Comparison of ENCODE assay signal across 12 cellular contexts in genomic region chr2:200380139-200380561, GRCh38.
DNase-seq lines count a peak whose midpoint lies in the region; ATAC-seq and TF ChIP-seq lines count a peak whose summit lies in the region.
"Had no signal": no experiment of that assay in that cellular context is flagged by ENCODE, and none has a peak within 500 bp of the region (broad histone marks: within the 10 kb centered on the region; RNA-seq: fewer than 3 reads in every experiment).

No MANE protein-coding gene starts in this region.

- H3K27me3 Mint-ChIP-seq in activated CD4-positive, alpha-beta memory T cell treated with anti-CD3 and anti-CD28 coated beads, Interleukin-2, amount 10 ng/mL, durations not matched to agents 7 days and 5 days = no peaks in the 10 kb centered on the region

- POLR2A ChIA-PET in activated CD4-positive, alpha-beta memory T cell treated with anti-CD3 and anti-CD28 coated beads, Interleukin-2, amount 10 ng/mL, durations not matched to agents 7 days and 5 days (lab: Charles Lee) = no interaction called here
- POLR2A ChIA-PET in HEK293T (lab: Yijun Ruan, JAX) = no interaction called here

- peaks cover 12% of the 10 kb centered on the region for H3K36me3 Mint-ChIP-seq in activated CD4-positive, alpha-beta memory T cell treated with anti-CD3 and anti-CD28 coated beads, Interleukin-2, amount 10 ng/mL, durations not matched to agents 7 days and 5 days (ENCODE audit: low read depth)

- H3K27me3 ChIP-seq in heart left ventricle (no peaks in the 10 kb centered on the region), vagina (no peaks in the 10 kb centered on the region)
- H3K27me3 ChIP-seq: BLaER1 had no signal

- H3K4me1 ChIP-seq in heart left ventricle = peaks cover 0 to 75% (median 50%) of the 10 kb centered on the region in 12 donors
- H3K4me1 ChIP-seq in vagina = peaks cover 69% of the 10 kb centered on the region

- H3K9me3 ChIP-seq in heart left ventricle (no peaks in the 10 kb centered on the region), vagina (no peaks in the 10 kb centered on the region)
- H3K9me3 ChIP-seq: BLaER1 had no signal

- TF ChIP-seq CTCF in heart left ventricle (IDR thresholded peaks at IDR 0.05) = no peak
- no peak for TF ChIP-seq CTCF in vagina (IDR thresholded peaks at IDR 0.05)
- TF ChIP-seq CTCF in omental fat pad (IDR thresholded peaks at IDR 0.05) = no peak

- peaks cover 2% of the 10 kb centered on the region for H3K9me3 Mint-ChIP-seq in activated CD4-positive, alpha-beta memory T cell treated with anti-CD3 and anti-CD28 coated beads, Interleukin-2, amount 10 ng/mL, durations not matched to agents 7 days and 5 days

- CTCF ChIA-PET in activated CD4-positive, alpha-beta memory T cell treated with anti-CD3 and anti-CD28 coated beads, Interleukin-2, amount 10 ng/mL, durations not matched to agents 7 days and 5 days (lab: Charles Lee) = no interaction called here
- CTCF ChIA-PET in HEK293T (lab: Yijun Ruan, JAX) = no interaction called here

- 86 to 91% (median 90%) methylated on average over 6 of the region's 6 CpGs for WGBS in heart left ventricle, 4 donors

- H3K4me3 ChIP-seq in heart left ventricle (no peak overlapping the region), vagina (no peak overlapping the region)
- H3K4me3 ChIP-seq: BLaER1 had no signal

- ATAC-seq in left cardiac atrium (peak; percentile 14 to 29), heart left ventricle (no peak), left lobe of liver (peak; percentile 26), omental fat pad (ENCODE audit: low FRiP score) (no peak)

- H3K27ac Mint-ChIP-seq in activated CD4-positive, alpha-beta memory T cell treated with anti-CD3 and anti-CD28 coated beads, Interleukin-2, amount 10 ng/mL, durations not matched to agents 7 days and 5 days = peak overlapping the region; percentile 36

- intact Hi-C loops in left cardiac atrium (cut with DNase I) = no loop called here
- intact Hi-C loops in heart left ventricle (cut with DNase I) = no loop called here
- intact Hi-C loops in vagina (cut with DNase I) = no loop called here

- H3K4me3 Mint-ChIP-seq in activated CD4-positive, alpha-beta memory T cell treated with anti-CD3 and anti-CD28 coated beads, Interleukin-2, amount 10 ng/mL, durations not matched to agents 7 days and 5 days = no peak overlapping the region

- H3K4me1 Mint-ChIP-seq in activated CD4-positive, alpha-beta memory T cell treated with anti-CD3 and anti-CD28 coated beads, Interleukin-2, amount 10 ng/mL, durations not matched to agents 7 days and 5 days = peaks cover 82% of the 10 kb centered on the region

- DNase-seq in left cardiac atrium (peak; percentile 23), heart left ventricle (no peak), left lobe of liver (ENCODE audit: low spot score) (no peak), vagina (ENCODE audit: extremely low spot score in 2 of 2) (no peak), omental fat pad (ENCODE audit: low spot score) (no peak), HEK293T (ENCODE audit: extremely low spot score) (no peak), UCSD-AML1 (lab: John Stamatoyannopoulos, UW; ENCODE audit: unreplicated experiment) (no peak)
- DNase-seq in activated CD4-positive, alpha-beta memory T cell treated with anti-CD3 and anti-CD28 coated beads, Interleukin-2, amount 10 ng/mL, durations not matched to agents 7 days and 5 days = no peak
- DNase-seq: dermis blood vessel endothelial cell, islet precursor cell, RPMI8226 had no signal

- H3K36me3 ChIP-seq in heart left ventricle (no peaks in the 10 kb centered on the region), vagina (no peaks in the 10 kb centered on the region)
- H3K36me3 ChIP-seq: BLaER1 had no signal

- TF ChIP-seq POLR2A in heart left ventricle (IDR thresholded peaks at IDR 0.05) (no peak), vagina (IDR thresholded peaks at IDR 0.05) (no peak)

- H3K27ac ChIP-seq in heart left ventricle (peak overlapping the region in 1 of 12 donors; percentile 51), vagina (peak overlapping the region; percentile 20)
- H3K27ac ChIP-seq: BLaER1 had no signal

TF ChIP-seq in HEK293T, 16 proteins besides CTCF, POLR2A, EP300 and RAD21:
- TF ChIP-seq L3MBTL2 (conservative IDR thresholded peaks at IDR 0.05) (no peak), SP1 (IDR thresholded peaks at IDR 0.05) (no peak), SUZ12 (IDR thresholded peaks at IDR 0.05) (no peak), PKNOX1 (IDR thresholded peaks at IDR 0.05) (no peak), FOXM1 (IDR thresholded peaks at IDR 0.05; ENCODE audit: borderline replicate concordance) (no peak)

Comparison
In these comparisons a context has a peak if more than half of its experiments do, and no peak if none do; other contexts are left out.
1. ATAC-seq: peak in left cardiac atrium (2 of 2) and left lobe of liver (single experiment); none in heart left ventricle (0 of 4) and omental fat pad (single experiment).